8 cellular contexts compared by ENCODE assay signal in genomic region chr14:104677506-104678332, GRCh38. TPM values are rescaled to one million over a fixed set of nuclear protein-coding genes. Genes with fewer than 3 reads are reported as not detected.
A peak's percentile ranks its signal among the peaks of the same experiment; 100 is the strongest.
DNase-seq lines count a peak whose midpoint lies in the region; ATAC-seq and TF ChIP-seq lines count a peak whose summit lies in the region.

No MANE protein-coding gene starts in this region.

- peak overlapping the region; percentile 43 to 60 (median 54) for H3K4me3 ChIP-seq in Peyer's patch

- H3K9me3 ChIP-seq in Peyer's patch, result no peaks in the 10 kb centered on the region

- ATAC-seq in HG03442 (IDR thresholded peaks at IDR 0.05; ENCODE audit: unreplicated experiment) (peak; percentile 41), foreskin keratinocyte (peak; percentile 41)

- TF ChIP-seq CTCF in Peyer's patch (IDR thresholded peaks at IDR 0.05), result no peak
- no peak for TF ChIP-seq CTCF in foreskin keratinocyte (conservative IDR thresholded peaks at IDR 0.05)

- H3K4me1 ChIP-seq in Peyer's patch (peaks cover 24 to 54% (median 29%) of the 10 kb centered on the region in 4 donors), foreskin keratinocyte (peaks cover 16% of the 10 kb centered on the region)

- H3K27ac ChIP-seq in Peyer's patch (peak overlapping the region; percentile 77 to 95 (median 84)), foreskin keratinocyte (peak overlapping the region; percentile 97), substantia nigra (ENCODE audit: low read depth, low read length, poor library complexity, severe bottlenecking) (peak overlapping the region; percentile 99)

- DNase-seq in SIG-M5 treated with dmso at 0.1 percent for 504 hours (lab: John Stamatoyannopoulos, UW; ENCODE audit: unreplicated experiment), result peak; percentile 73
- DNase-seq in SIG-M5 (lab: John Stamatoyannopoulos, UW), result no peak
- peak; percentile 74 to 84 (median 83) for DNase-seq in Peyer's patch
- peak; percentile 71 for DNase-seq in activated T-helper 9 cell treated with anti-CD3 and anti-CD28 coated beads, Interleukin-2, amount 50 U/mL, for 16 hours (ENCODE audit: low read depth)
- DNase-seq in foreskin keratinocyte, result peak in 1 of 2 donors; percentile 58
- DNase-seq in non-pigmented ciliary epithelial cell (ENCODE audit: low read depth), result peak; percentile 48
- peak in 35 of 49 donors; percentile 48 to 85 (median 70) for DNase-seq in substantia nigra (lab: John Stamatoyannopoulos, UW)

- H3K27me3 ChIP-seq in Peyer's patch (no peaks in the 10 kb centered on the region), foreskin keratinocyte (no peaks in the 10 kb centered on the region)

- H3K36me3 ChIP-seq in Peyer's patch, result no peaks in the 10 kb centered on the region

- peak; percentile 55 to 73 for TF ChIP-seq POLR2A in Peyer's patch (IDR thresholded peaks at IDR 0.05)

RNA-seq across cellular contexts. Expression of gene INF2, which starts 11.7 kb away (rescaled TPM):
- total RNA-seq in Peyer's patch (100 to 1,000 TPM; 137 to 287 (median 203) TPM), foreskin keratinocyte (82.1 and 94.5 TPM in 2 replicates)
- polyA plus RNA-seq in foreskin keratinocyte, result 88.3 and 101 TPM in 2 replicates

RNA-seq across cellular contexts. Expression of gene ADSS1, which starts 46.3 kb away (rescaled TPM):
- total RNA-seq in Peyer's patch (10 to 100 TPM; 11.0 to 18.6 (median 17.1) TPM), foreskin keratinocyte (0.63 and 1.2 TPM in 2 replicates)
- polyA plus RNA-seq in foreskin keratinocyte, result 0.43 and 1.1 TPM in 2 replicates
